In the genomic region with DNA sequence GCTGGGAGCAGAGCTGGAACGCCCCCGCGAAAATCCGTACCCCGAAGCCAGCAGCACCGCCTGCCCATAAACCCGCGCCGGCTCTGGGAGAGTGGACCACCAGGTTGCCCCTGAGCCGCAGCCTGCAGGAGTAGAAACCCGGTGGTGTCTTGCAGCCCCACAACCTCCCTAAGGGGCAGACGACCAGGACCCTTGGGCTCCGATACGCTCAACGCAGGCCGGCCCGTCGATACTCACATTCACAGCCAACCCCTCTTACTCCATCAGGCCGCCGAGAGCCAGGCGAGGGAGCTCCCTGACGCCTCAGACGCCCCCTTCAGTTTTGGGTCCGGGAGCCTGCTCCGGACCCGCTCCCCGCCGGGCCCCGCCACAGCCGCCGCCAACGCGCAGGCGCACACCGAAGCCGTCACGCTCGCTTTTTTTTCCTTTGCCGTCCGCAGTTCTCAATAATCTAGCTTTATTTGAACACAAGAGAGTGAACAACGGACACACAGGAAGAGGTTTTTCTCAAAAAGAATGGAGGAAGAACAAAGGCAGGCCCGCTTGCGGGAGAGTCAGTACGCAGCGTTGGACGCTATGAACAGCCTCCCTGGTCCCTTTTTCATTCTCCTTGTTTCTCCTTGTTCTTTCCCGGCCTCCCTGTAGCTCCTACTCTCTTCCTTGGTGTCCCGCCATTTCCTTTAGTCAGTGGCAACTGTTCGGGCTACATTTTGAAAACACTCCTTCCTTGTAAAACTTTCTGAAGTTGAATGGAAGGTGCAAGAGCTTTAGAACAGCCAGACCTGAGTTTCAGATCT, we compare ENCODE assay signal across 8 cellular contexts.
DNase-seq lines count a peak whose midpoint lies in the region; ATAC-seq and TF ChIP-seq lines count a peak whose summit lies in the region.

A gene (minus strand): TSS at position 399 of the 797 bp plus-strand sequence. CDS start 18,852 bp downstream, outside the sequence.

- H3K27me3 Mint-ChIP-seq in memory B cell, result no peaks in the 10 kb centered on the region

- H3K27ac Mint-ChIP-seq in memory B cell, result peak within 1 kb of the TSS; percentile 98

- H3K4me3 ChIP-seq in AG10803 (ENCODE audit: low read length), result peak within 1 kb of the TSS; percentile 98
- H3K4me3 ChIP-seq in endocrine pancreas (ENCODE audit: control insufficient read depth, insufficient read depth, low read length), result peak within 1 kb of the TSS; percentile 99

- H3K4me1 Mint-ChIP-seq in memory B cell, result peaks cover 27% of the 10 kb centered on the region

- ATAC-seq in memory B cell (ENCODE audit: low read depth), result peak; percentile 64

- TF ChIP-seq POLR2A in GM19193 (IDR thresholded peaks at IDR 0.05; ENCODE audit: extremely low read depth, insufficient read depth, insufficient read length), result peak; percentile 87

- H3K9me3 Mint-ChIP-seq in memory B cell, result no peaks in the 10 kb centered on the region

- H3K36me3 ChIP-seq in endocrine pancreas (ENCODE audit: control insufficient read depth, insufficient read depth, low read length), result no peaks in the 10 kb centered on the region

- no peaks in the 10 kb centered on the region for H3K27me3 ChIP-seq in endocrine pancreas (ENCODE audit: control insufficient read depth, insufficient read depth, low read length)

- H3K36me3 Mint-ChIP-seq in memory B cell, result peaks cover 2% of the 10 kb centered on the region

- peak within 1 kb of the TSS; percentile 97 for H3K4me3 Mint-ChIP-seq in memory B cell

- no peaks in the 10 kb centered on the region for H3K9me3 ChIP-seq in endocrine pancreas (ENCODE audit: control insufficient read depth, low read length)

- no peaks in the 10 kb centered on the region for H3K4me1 ChIP-seq in endocrine pancreas (ENCODE audit: control insufficient read depth, insufficient read depth, low read length)

- peak within 1 kb of the TSS; percentile 88 for H3K9ac ChIP-seq in endocrine pancreas (ENCODE audit: control insufficient read depth, insufficient read depth, low read length)

- DNase-seq in AG10803 (ENCODE audit: low read depth) (peak; percentile 91), HUDEP-2 (lab: John Stamatoyannopoulos, UW; ENCODE audit: unreplicated experiment in 76 of 76) (peak in 73 of 76 experiments; percentile 32 to 91 (median 74)), NOMO-1 treated with dmso at 0.1 percent for 144 hours (lab: John Stamatoyannopoulos, UW; ENCODE audit: unreplicated experiment) (peak; percentile 81), memory B cell (ENCODE audit: low spot score in 2 of 2) (peak; percentile 85 to 89)
- peak; percentile 77 to 83 (median 81) for DNase-seq in activated CD8-positive, alpha-beta memory T cell treated with anti-CD3 and anti-CD28 coated beads for 48 hours (ENCODE audit: low read depth in 2 of 3, low spot score in 2 of 3)
- DNase-seq in stimulated activated CD8-positive, alpha-beta memory T cell treated with anti-CD3 and anti-CD28 coated beads, Interleukin-12 subunit alpha, Interleukin-12 subunit beta, amount 100 ng/mL, for 24 hours (ENCODE audit: extremely low read depth), result peak; percentile 72

- TF ChIP-seq CTCF in AG10803 (conservative IDR thresholded peaks at IDR 0.05; ENCODE audit: low read length), result peak; percentile 18; the same call in 1 of the 2 replicates

Comparison
In these comparisons a context has a peak if more than half of its experiments do, and no peak if none do; other contexts are left out.
1. Peak in every context shown above with its lines: DNase-seq, ATAC-seq and H3K4me3 ChIP-seq.